ENCODE assay signal across 37 cellular contexts in genomic region chr12:107668743-107669142, GRCh38. TPM values are rescaled to one million over a fixed set of nuclear protein-coding genes. Genes with fewer than 3 reads are reported as not detected.
A peak's percentile ranks its signal among the peaks of the same experiment; 100 is the strongest.
DNase-seq lines count a peak whose midpoint lies in the region; ATAC-seq, FAIRE-seq and TF ChIP-seq lines count a peak whose summit lies in the region.
"Had no signal": no experiment of that assay in that cellular context is flagged by ENCODE, and none has a peak within 500 bp of the region (broad histone marks: within the 10 kb centered on the region; RNA-seq: fewer than 3 reads in every experiment).

No MANE protein-coding gene starts in this region.

- H3K79me2 ChIP-seq in neural cell (replicated peaks; ENCODE audit: insufficient read depth, low read length) = no peaks in the 10 kb centered on the region

- no peak for TF ChIP-seq POLR2A in GM12892 (IDR thresholded peaks at IDR 0.05; ENCODE audit: low read depth, low read length)

- no peak for DNase-seq in activated naive CD8-positive, alpha-beta T cell treated with anti-CD3 and anti-CD28 coated beads for 36 hours
- DNase-seq in activated naive CD8-positive, alpha-beta T cell treated with anti-CD3 and anti-CD28 coated beads, Interleukin-2, amount 50 U/mL, for 24 hours = no peak
- DNase-seq in posterior vena cava (ENCODE audit: low spot score) (peak; percentile 13), retina (peak; percentile 44), NCI-H2081 treated with DMSO at 0.1 percent for 48 hours (lab: John Stamatoyannopoulos, UW) (no peak), GM12892 (ENCODE audit: insufficient read length) (no peak), glomerular visceral epithelial cell (ENCODE audit: extremely low spot score) (no peak)
- DNase-seq: 8988T; ACHN; AML-193; BE2C; C1 segment of cervical spinal cord; Caco-2; Calu3; CD4-positive, alpha-beta memory T cell; CD4-positive, alpha-beta T cell; CD4-positive, CD25-positive, alpha-beta regulatory T cell; CD8-positive, alpha-beta memory T cell; CD8-positive, alpha-beta T cell; COR-L47; DMS 273 treated with DMSO at 0.1 percent for 48 hours; DMS153; DMS53; DMS79; DMS79 treated with DMSO at 0.1 percent for 48 hours; DND-41; EL had no signal

- H3K9ac ChIP-seq in neural cell (ENCODE audit: low read length) = peak overlapping the region; percentile 68
- H3K9ac ChIP-seq: BLaER1; BLaER1 treated with 17β-estradiol and CSF1 and Interleukin-3, amounts not matched to agents 10 nM and 100 nM had no signal

- no peaks in the 10 kb centered on the region for H3K9me2 ChIP-seq in neural cell (ENCODE audit: insufficient read depth, low read length)

- H3K4me1 Mint-ChIP-seq in activated naive CD8-positive, alpha-beta T cell treated with anti-CD3 and anti-CD28 coated beads for 36 hours = peaks cover 4% of the 10 kb centered on the region
- peaks cover 1% of the 10 kb centered on the region for H3K4me1 Mint-ChIP-seq in activated naive CD8-positive, alpha-beta T cell treated with anti-CD3 and anti-CD28 coated beads, Interleukin-2, amount 50 U/mL, for 24 hours

- peaks cover 17% of the 10 kb centered on the region for H3K27me3 Mint-ChIP-seq in activated naive CD8-positive, alpha-beta T cell treated with anti-CD3 and anti-CD28 coated beads for 36 hours
- peaks cover 9% of the 10 kb centered on the region for H3K27me3 Mint-ChIP-seq in activated naive CD8-positive, alpha-beta T cell treated with anti-CD3 and anti-CD28 coated beads, Interleukin-2, amount 50 U/mL, for 24 hours

- H3K9me3 ChIP-seq in neural cell (ENCODE audit: low read length) = no peaks in the 10 kb centered on the region
- H3K9me3 ChIP-seq: A549; BE2C; BLaER1; BLaER1 treated with 17β-estradiol and CSF1 and Interleukin-3, amounts not matched to agents 10 nM and 100 nM; Caco-2 had no signal

- no peaks in the 10 kb centered on the region for H3K36me3 ChIP-seq in neural cell (ENCODE audit: insufficient read depth, low read length)
- H3K36me3 ChIP-seq: BE2C; BLaER1; BLaER1 treated with 17β-estradiol and CSF1 and Interleukin-3, amounts not matched to agents 10 nM and 100 nM had no signal

- TF ChIP-seq EP300 in neural cell (conservative IDR thresholded peaks at IDR 0.05; ENCODE audit: poor library complexity, severe bottlenecking) = peak; percentile 95

- H2AFZ ChIP-seq in neural cell (ENCODE audit: low read depth, low read length) = no peak overlapping the region

- H3F3A ChIP-seq in neural cell (ENCODE audit: insufficient read depth, low read length, poor library complexity, severe bottlenecking) = no peaks in the 10 kb centered on the region

- no peaks in the 10 kb centered on the region for H3K9me3 Mint-ChIP-seq in activated naive CD8-positive, alpha-beta T cell treated with anti-CD3 and anti-CD28 coated beads for 36 hours
- H3K9me3 Mint-ChIP-seq in activated naive CD8-positive, alpha-beta T cell treated with anti-CD3 and anti-CD28 coated beads, Interleukin-2, amount 50 U/mL, for 24 hours = no peaks in the 10 kb centered on the region
- H3K9me3 Mint-ChIP-seq: CD14-positive monocyte; CD4-positive, alpha-beta memory T cell; CD4-positive, alpha-beta T cell; CD8-positive, alpha-beta memory T cell; CD8-positive, alpha-beta T cell had no signal

- TF ChIP-seq RAD21 in neural cell (conservative IDR thresholded peaks at IDR 0.05) = peak; percentile 38

- peak overlapping the region; percentile 96 for H3K27ac ChIP-seq in neural cell (ENCODE audit: low read length)
- H3K27ac ChIP-seq: 22Rv1; A549; BLaER1; BLaER1 treated with 17β-estradiol and CSF1 and Interleukin-3, amounts not matched to agents 10 nM and 100 nM; C4-2B had no signal

- no peak for TF ChIP-seq CTCF in neural cell (IDR thresholded peaks at IDR 0.05; ENCODE audit: poor library complexity, severe bottlenecking)

- no peak overlapping the region for H3K4me3 Mint-ChIP-seq in activated naive CD8-positive, alpha-beta T cell treated with anti-CD3 and anti-CD28 coated beads for 36 hours
- H3K4me3 Mint-ChIP-seq in activated naive CD8-positive, alpha-beta T cell treated with anti-CD3 and anti-CD28 coated beads, Interleukin-2, amount 50 U/mL, for 24 hours = no peak overlapping the region
- H3K4me3 Mint-ChIP-seq: B cell; CD14-positive monocyte; CD4-positive, alpha-beta memory T cell; CD4-positive, alpha-beta T cell; CD4-positive, CD25-positive, alpha-beta regulatory T cell; CD8-positive, alpha-beta memory T cell; CD8-positive, alpha-beta T cell had no signal

- H3K27me3 ChIP-seq in neural cell (ENCODE audit: insufficient read depth, low read depth, low read length) = no peaks in the 10 kb centered on the region
- H3K27me3 ChIP-seq: BLaER1; BLaER1 treated with 17β-estradiol and CSF1 and Interleukin-3, amounts not matched to agents 10 nM and 100 nM had no signal

- H3K27ac Mint-ChIP-seq in activated naive CD8-positive, alpha-beta T cell treated with anti-CD3 and anti-CD28 coated beads for 36 hours = peak overlapping the region; percentile 36
- H3K27ac Mint-ChIP-seq in activated naive CD8-positive, alpha-beta T cell treated with anti-CD3 and anti-CD28 coated beads, Interleukin-2, amount 50 U/mL, for 24 hours = no peak overlapping the region
- H3K27ac Mint-ChIP-seq: B cell; CD14-positive monocyte; CD4-positive, alpha-beta memory T cell; CD4-positive, alpha-beta T cell; CD4-positive, CD25-positive, alpha-beta regulatory T cell; CD8-positive, alpha-beta memory T cell; CD8-positive, alpha-beta T cell had no signal

- no peak for FAIRE-seq in GM12892 (lab: Jason Lieb, UNC)
- FAIRE-seq: A204.1, A549, D721Med had no signal

- peak overlapping the region; percentile 77 for H3K4me2 ChIP-seq in neural cell (ENCODE audit: low read length)
- H3K4me2 ChIP-seq: A549; BLaER1; BLaER1 treated with 17β-estradiol and CSF1 and Interleukin-3, amounts not matched to agents 10 nM and 100 nM had no signal

- no peaks in the 10 kb centered on the region for H3K36me3 Mint-ChIP-seq in activated naive CD8-positive, alpha-beta T cell treated with anti-CD3 and anti-CD28 coated beads for 36 hours
- no peaks in the 10 kb centered on the region for H3K36me3 Mint-ChIP-seq in activated naive CD8-positive, alpha-beta T cell treated with anti-CD3 and anti-CD28 coated beads, Interleukin-2, amount 50 U/mL, for 24 hours (ENCODE audit: low read depth)
- H3K36me3 Mint-ChIP-seq: CD14-positive monocyte; CD4-positive, alpha-beta memory T cell; CD8-positive, alpha-beta memory T cell; CD8-positive, alpha-beta T cell had no signal

- ATAC-seq in activated naive CD8-positive, alpha-beta T cell treated with anti-CD3 and anti-CD28 coated beads, Interleukin-2, amount 50 U/mL, for 24 hours = no peak
- ATAC-seq: A549; CD8-positive, alpha-beta T cell had no signal

- H3K4me3 ChIP-seq in neural cell (ENCODE audit: low read length) = peak overlapping the region; percentile 51
- H3K4me3 ChIP-seq: A549; BLaER1; BLaER1 treated with 17β-estradiol and CSF1 and Interleukin-3, amounts not matched to agents 10 nM and 100 nM had no signal

- intact Hi-C loops in posterior vena cava (cut with DNase I) = no loop called here

- no peaks in the 10 kb centered on the region for H4K20me1 ChIP-seq in neural cell (ENCODE audit: insufficient read depth)
- H4K20me1 ChIP-seq: BLaER1; BLaER1 treated with 17β-estradiol and CSF1 and Interleukin-3, amounts not matched to agents 10 nM and 100 nM had no signal

TF ChIP-seq in neural cell, 6 proteins besides CTCF, POLR2A, EP300 and RAD21:
- TF ChIP-seq TAF1 (IDR thresholded peaks at IDR 0.05; ENCODE audit: low read depth) (no peak), EZH2 (IDR thresholded peaks at IDR 0.05; ENCODE audit: borderline replicate concordance, insufficient read depth, low read length, poor library complexity, severe bottlenecking) (no peak), SMC3 (conservative IDR thresholded peaks at IDR 0.05; ENCODE audit: poor library complexity) (peak; percentile 16), REST (IDR thresholded peaks at IDR 0.05; ENCODE audit: borderline replicate concordance) (no peak), POLR2AphosphoS5 (IDR thresholded peaks at IDR 0.05) (peak; percentile 84), MXI1 (conservative IDR thresholded peaks at IDR 0.05; ENCODE audit: poor library complexity, severe bottlenecking) (peak; percentile 47)

RNA-seq across cellular contexts. Expression of gene PWP1, which starts 16.9 kb away (rescaled TPM):
- total RNA-seq in activated naive CD8-positive, alpha-beta T cell treated with anti-CD3 and anti-CD28 coated beads for 36 hours = 10 to 100 TPM; 84.1 to 87.0 TPM
- polyA plus RNA-seq in neural cell = 119 and 127 TPM in 2 replicates
- polyA minus RNA-seq in neural cell = 81.8 and 132 TPM in 2 replicates
- 10 to 100 TPM; 24.6 to 32.5 TPM for total RNA-seq in posterior vena cava
- 50.0 TPM for polyA plus RNA-seq in GM12892 (2012; ENCODE audit: missing spikeins)

Comparison
In these comparisons a context has a peak if more than half of its experiments do, and no peak if none do; other contexts are left out.
1. DNase-seq: peak in posterior vena cava (single experiment) and retina (single experiment); none in activated naive CD8-positive, alpha-beta T cell treated with anti-CD3 and anti-CD28 coated beads for 36 hours (single experiment), activated naive CD8-positive, alpha-beta T cell treated with anti-CD3 and anti-CD28 coated beads, Interleukin-2, amount 50 U/mL, for 24 hours (single experiment), NCI-H2081 treated with DMSO at 0.1 percent for 48 hours (single experiment), GM12892 (single experiment) and glomerular visceral epithelial cell (single experiment).